2 cellular contexts compared by ENCODE assay signal in genomic region chr4:26175905-26176304, GRCh38.
TF ChIP-seq lines count a peak whose summit lies in the region.

No MANE protein-coding gene starts in this region.

TF ChIP-seq in GM12878, 131 proteins besides CTCF, POLR2A, EP300 and RAD21:
- TF ChIP-seq ELK1 (IDR thresholded peaks at IDR 0.05; ENCODE audit: low read depth, low read length) = no peak
- no peak for TF ChIP-seq ZBTB4 (CRISPR knock-in tag; IDR thresholded peaks at IDR 0.05)
- TF ChIP-seq ZNF274 (IDR thresholded peaks at IDR 0.05; ENCODE audit: insufficient read depth, insufficient read length) = no peak
- no peak for TF ChIP-seq MYC (IDR thresholded peaks at IDR 0.05; ENCODE audit: insufficient read depth, insufficient read length, insufficient replicate concordance, low read length, severe bottlenecking)
- TF ChIP-seq CHD1 (IDR thresholded peaks at IDR 0.05; ENCODE audit: low read depth, low read length) = no peak
- TF ChIP-seq WRNIP1 (IDR thresholded peaks at IDR 0.05; ENCODE audit: borderline replicate concordance, low read depth, low read length) = no peak
- TF ChIP-seq MAX (IDR thresholded peaks at IDR 0.05; ENCODE audit: low read depth, low read length) = no peak
- no peak for TF ChIP-seq EZH2 (IDR thresholded peaks at IDR 0.05; ENCODE audit: borderline replicate concordance, control insufficient read depth, low read depth, low read length)
- no peak for TF ChIP-seq HSF1 (IDR thresholded peaks at IDR 0.05; ENCODE audit: low read depth, low read length)
- TF ChIP-seq ZZZ3 (IDR thresholded peaks at IDR 0.05; ENCODE audit: control insufficient read depth, insufficient read length, low read depth) = no peak

TF ChIP-seq in GM12891, 5 proteins besides CTCF, POLR2A, EP300 and RAD21:
- no peak for TF ChIP-seq POLR2AphosphoS5 (IDR thresholded peaks at IDR 0.05; ENCODE audit: low read depth, low read length)
- TF ChIP-seq SPI1 (IDR thresholded peaks at IDR 0.05; ENCODE audit: low read depth, low read length) = no peak
- TF ChIP-seq PAX5 (IDR thresholded peaks at IDR 0.05; ENCODE audit: insufficient read depth, low read length, severe bottlenecking) = no peak
- TF ChIP-seq POU2F2 (IDR thresholded peaks at IDR 0.05; ENCODE audit: low read depth, low read length) = no peak
- TF ChIP-seq TAF1 (IDR thresholded peaks at IDR 0.05; ENCODE audit: low read depth, low read length) = no peak
TF ChIP-seq in GM12891: peak in this region for 0.
